ENCODE assay signal across 31 cellular contexts in the genomic region with DNA sequence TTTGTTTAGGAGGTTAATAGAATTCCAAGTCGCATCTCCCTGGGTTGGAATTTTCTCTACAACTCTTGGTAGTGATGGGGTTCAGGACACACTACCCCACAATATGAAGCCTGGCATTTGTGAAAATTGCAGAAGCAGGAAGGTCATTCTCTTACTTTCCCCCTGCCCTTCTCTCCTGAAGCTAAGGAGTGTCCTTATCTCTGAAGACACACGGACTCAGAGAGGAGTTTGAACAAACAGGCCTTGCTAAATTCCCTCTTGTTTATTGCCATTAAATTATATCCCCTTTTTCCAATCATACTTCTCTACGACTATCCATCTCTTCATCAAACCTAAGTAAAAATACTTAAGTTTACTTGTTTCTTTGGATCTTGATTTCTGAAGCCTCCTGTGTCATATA.
DNase-seq lines count a peak whose midpoint lies in the region; ATAC-seq, FAIRE-seq and TF ChIP-seq lines count a peak whose summit lies in the region.
"Had no signal": no experiment of that assay in that cellular context is flagged by ENCODE, and none has a peak within 500 bp of the region (broad histone marks: within the 10 kb centered on the region; RNA-seq: fewer than 3 reads in every experiment).

No MANE protein-coding gene starts in this region.

- H3K9me3 Mint-ChIP-seq in endothelial cell (ENCODE audit: unreplicated experiment) = no peaks in the 10 kb centered on the region
- H3K9me3 Mint-ChIP-seq in neural progenitor cell = no peaks in the 10 kb centered on the region
- H3K9me3 Mint-ChIP-seq: activated naive CD8-positive, alpha-beta T cell treated with anti-CD3 and anti-CD28 coated beads, Interleukin-2, amount 10 ng/mL, durations not matched to agents 7 days and 5 days; immature natural killer cell; T-helper 1 cell treated with Interleukin-12 subunit alpha and Interleukin-12 subunit beta and Interleukin-4 antibody, amounts not matched to agents 30 μg/mL and 1 μg/mL, for 36 hours had no signal

- no peak overlapping the region for H3K9ac ChIP-seq in neural progenitor cell

- H3K4me1 Mint-ChIP-seq in T-helper 17 cell = peaks cover 38% of the 10 kb centered on the region
- peaks cover 57% of the 10 kb centered on the region for H3K4me1 Mint-ChIP-seq in endothelial cell (ENCODE audit: unreplicated experiment)
- peaks cover 62% of the 10 kb centered on the region for H3K4me1 Mint-ChIP-seq in neural progenitor cell

- TF ChIP-seq CTCF in endothelial cell (IDR thresholded peaks at IDR 0.05; ENCODE audit: unreplicated experiment) (no peak), neural progenitor cell (IDR thresholded peaks at IDR 0.05) (no peak), WERI-Rb-1 (IDR thresholded peaks at IDR 0.05; ENCODE audit: low read depth, low read length) (no peak), esophagus squamous epithelium (IDR thresholded peaks at IDR 0.05) (no peak)

- 84 to 92% methylated on average over 3 of the region's 3 CpGs for WGBS in esophagus squamous epithelium, 2 donors

- H3K27me3 Mint-ChIP-seq in T-helper 17 cell (no peaks in the 10 kb centered on the region), endothelial cell (ENCODE audit: unreplicated experiment) (no peaks in the 10 kb centered on the region), neural progenitor cell (ENCODE audit: insufficient read depth, low read depth) (peaks cover 2% of the 10 kb centered on the region)
- H3K27me3 Mint-ChIP-seq: activated naive CD8-positive, alpha-beta T cell treated with anti-CD3 and anti-CD28 coated beads, Interleukin-2, amount 10 ng/mL, durations not matched to agents 7 days and 5 days had no signal

- H3K4me3 ChIP-seq in neural progenitor cell (no peak overlapping the region), WERI-Rb-1 (ENCODE audit: low read depth, low read length) (no peak overlapping the region), esophagus squamous epithelium (no peak overlapping the region)
- H3K4me3 ChIP-seq: gastrocnemius medialis, MG63, skin epidermis, upper lobe of left lung had no signal

- H3K4me3 Mint-ChIP-seq in T-helper 17 cell (peak overlapping the region; percentile 21), endothelial cell (ENCODE audit: unreplicated experiment) (no peak overlapping the region), neural progenitor cell (no peak overlapping the region)
- H3K4me3 Mint-ChIP-seq: activated naive CD8-positive, alpha-beta T cell treated with anti-CD3 and anti-CD28 coated beads, Interleukin-2, amount 10 ng/mL, durations not matched to agents 7 days and 5 days; immature natural killer cell; T-helper 1 cell treated with Interleukin-12 subunit alpha and Interleukin-12 subunit beta and Interleukin-4 antibody, amounts not matched to agents 30 μg/mL and 1 μg/mL, for 36 hours had no signal

- H3K79me2 ChIP-seq in neural progenitor cell (ENCODE audit: low read depth) = no peaks in the 10 kb centered on the region

- H3K9me3 ChIP-seq in T-helper 17 cell (ENCODE audit: control insufficient read depth, low read length, poor library complexity, severe bottlenecking) = no peaks in the 10 kb centered on the region
- no peaks in the 10 kb centered on the region for H3K9me3 ChIP-seq in neural progenitor cell (ENCODE audit: low read depth)
- no peaks in the 10 kb centered on the region for H3K9me3 ChIP-seq in WERI-Rb-1 (ENCODE audit: severe bottlenecking)
- H3K9me3 ChIP-seq in esophagus squamous epithelium = no peaks in the 10 kb centered on the region
- H3K9me3 ChIP-seq: Caco-2, gastrocnemius medialis, MG63, upper lobe of left lung had no signal

- no peak overlapping the region for H2AFZ ChIP-seq in neural progenitor cell (replicated peaks)

- no peak for DNase-seq in GM19239 (ENCODE audit: insufficient read length, low spot score)
- no peak for DNase-seq in T-helper 17 cell
- no peak for DNase-seq in endothelial cell (ENCODE audit: low spot score)
- DNase-seq in neural progenitor cell (ENCODE audit: low spot score) = no peak
- no peak for DNase-seq in WERI-Rb-1
- no peak for DNase-seq in NCI-H748 (lab: John Stamatoyannopoulos, UW; ENCODE audit: unreplicated experiment)
- no peak for DNase-seq in esophagus squamous epithelium (lab: John Stamatoyannopoulos, UW)
- DNase-seq: ACHN; activated CD4-positive, alpha-beta T cell treated with anti-CD3 and anti-CD28 coated beads, Interleukin-2, amount 50 U/mL, for 4 hours; activated naive CD8-positive, alpha-beta T cell treated with anti-CD3 and anti-CD28 coated beads, Interleukin-2, amount 10 ng/mL, durations not matched to agents 7 days and 5 days; Caco-2; caudate nucleus; cortex of kidney; gastrocnemius medialis; GDM1; HCEC 1CT; hippocampal formation; immature natural killer cell; KG1; MG63; NCI-H1105 treated with DMSO at 0.1 percent for 48 hours; NCI-H1930; NCI-H524 treated with DMSO at 0.1 percent for 48 hours; RPMI8226; stimulated activated CD4-positive, alpha-beta T cell treated with anti-CD3 and anti-CD28 coated beads, Interleukin-1b, Interleukin-23, amount 100 ng/mL, for 48 hours; upper lobe of left lung had no signal

- FAIRE-seq in GM19239 (lab: Jason Lieb, UNC) = peak; percentile 70
- FAIRE-seq: astrocyte had no signal

- peak overlapping the region; percentile 90 for H3K27ac Mint-ChIP-seq in T-helper 17 cell
- peak overlapping the region; percentile 89 for H3K27ac Mint-ChIP-seq in endothelial cell (ENCODE audit: unreplicated experiment)
- peak overlapping the region; percentile 97 for H3K27ac Mint-ChIP-seq in neural progenitor cell
- H3K27ac Mint-ChIP-seq: T-helper 1 cell treated with Interleukin-12 subunit alpha and Interleukin-12 subunit beta and Interleukin-4 antibody, amounts not matched to agents 30 μg/mL and 1 μg/mL, for 36 hours had no signal

- H4K20me1 ChIP-seq in neural progenitor cell (ENCODE audit: low read depth) = peaks cover 12% of the 10 kb centered on the region

- intact Hi-C loops in esophagus squamous epithelium (cut with DNase I) = no loop called here

- ATAC-seq in T-helper 17 cell (no peak), HG03469 (IDR thresholded peaks at IDR 0.05; ENCODE audit: unreplicated experiment) (no peak)
- ATAC-seq: gastrocnemius medialis had no signal

- H3K27ac ChIP-seq in neural progenitor cell = no peak overlapping the region
- no peak overlapping the region for H3K27ac ChIP-seq in WERI-Rb-1
- no peak overlapping the region for H3K27ac ChIP-seq in esophagus squamous epithelium
- H3K27ac ChIP-seq: gastrocnemius medialis, upper lobe of left lung, VCaP had no signal

- no peaks in the 10 kb centered on the region for H3K36me3 ChIP-seq in neural progenitor cell
- H3K36me3 ChIP-seq in WERI-Rb-1 = no peaks in the 10 kb centered on the region
- no peaks in the 10 kb centered on the region for H3K36me3 ChIP-seq in esophagus squamous epithelium
- H3K36me3 ChIP-seq: gastrocnemius medialis, MG63, upper lobe of left lung had no signal

- H3K36me3 Mint-ChIP-seq in T-helper 17 cell (ENCODE audit: low read depth) (no peaks in the 10 kb centered on the region), endothelial cell (ENCODE audit: low read depth, unreplicated experiment) (no peaks in the 10 kb centered on the region), neural progenitor cell (no peaks in the 10 kb centered on the region)
- H3K36me3 Mint-ChIP-seq: immature natural killer cell had no signal

- H3F3A ChIP-seq in neural progenitor cell (ENCODE audit: low read depth) = peaks cover 37% of the 10 kb centered on the region

- TF ChIP-seq POLR2A in esophagus squamous epithelium (IDR thresholded peaks at IDR 0.05) = no peak

- peaks cover 11% of the 10 kb centered on the region for H3K27me3 ChIP-seq in neural progenitor cell
- no peaks in the 10 kb centered on the region for H3K27me3 ChIP-seq in WERI-Rb-1 (ENCODE audit: insufficient read depth, low read depth, severe bottlenecking)
- no peaks in the 10 kb centered on the region for H3K27me3 ChIP-seq in esophagus squamous epithelium
- H3K27me3 ChIP-seq: gastrocnemius medialis, MG63, upper lobe of left lung had no signal

- H3K4me2 ChIP-seq in neural progenitor cell = peak overlapping the region; percentile 76

- H3K4me1 ChIP-seq in neural progenitor cell (peaks cover 62% of the 10 kb centered on the region), esophagus squamous epithelium (peaks cover 0 to 4% (median 4%) of the 10 kb centered on the region in 3 donors)
- H3K4me1 ChIP-seq: Caco-2 had no signal
